13 cellular contexts compared by ENCODE assay signal in the genomic region with DNA sequence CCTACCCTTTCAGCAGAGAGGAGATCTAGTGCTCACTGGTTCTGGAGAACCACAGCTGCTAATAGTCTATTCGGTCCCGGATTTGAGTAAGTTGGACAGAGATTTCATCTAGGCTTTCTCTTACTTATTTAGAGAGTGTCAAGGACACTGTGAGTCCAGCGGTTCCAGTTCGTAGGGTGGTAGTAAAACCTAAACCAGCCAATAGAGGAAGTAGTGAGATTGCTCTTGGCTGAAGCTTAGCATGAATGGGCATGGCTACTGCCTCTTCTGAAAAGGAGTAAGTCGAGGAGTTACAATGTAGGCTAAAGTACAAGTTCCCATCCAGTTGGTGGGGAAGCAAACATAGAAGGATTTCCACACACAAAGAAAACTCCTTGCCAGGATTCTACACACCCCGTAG.
"Had no signal": no experiment of that assay in that cellular context is flagged by ENCODE, and none has a peak within 500 bp of the region (broad histone marks: within the 10 kb centered on the region; RNA-seq: fewer than 3 reads in every experiment).

No MANE protein-coding gene starts in this region.

- ATAC-seq: activated naive CD8-positive, alpha-beta T cell treated with anti-CD3 and anti-CD28 coated beads, Interleukin-2, amount 50 U/mL, for 24 hours; activated T-helper 17 cell treated with anti-CD3 and anti-CD28 coated beads, Interleukin-2, amount 50 U/mL, for 72 hours; effector memory CD8-positive, alpha-beta T cell; stimulated activated effector memory CD8-positive, alpha-beta T cell treated with anti-CD3 and anti-CD28 coated beads, Interleukin-12 subunit alpha, Interleukin-12 subunit beta, amount 100 ng/mL, for 72 hours had no signal

- H3K4me3 Mint-ChIP-seq: activated naive CD4-positive, alpha-beta T cell treated with anti-CD3 and anti-CD28 coated beads for 36 hours; activated naive CD8-positive, alpha-beta T cell treated with anti-CD3 and anti-CD28 coated beads, Interleukin-2, amount 50 U/mL, for 24 hours; activated T-helper 17 cell treated with anti-CD3 and anti-CD28 coated beads, Interleukin-2, amount 50 U/mL, for 72 hours; dendritic cell treated with granulocyte-macrophage colony-stimulating factor and Interleukin-4, amounts not matched to agents 40 ng/mL and 50 ng/mL, for 4 days; effector memory CD8-positive, alpha-beta T cell; nephron; stimulated activated effector memory CD8-positive, alpha-beta T cell treated with anti-CD3 and anti-CD28 coated beads, Interleukin-12 subunit alpha, Interleukin-12 subunit beta, amount 100 ng/mL, for 72 hours had no signal

- DNase-seq: activated CD4-positive, alpha-beta T cell treated with anti-CD3 and anti-CD28 coated beads, Interleukin-2, amount 50 U/mL, for 48 hours; activated naive CD4-positive, alpha-beta T cell treated with anti-CD3 and anti-CD28 coated beads for 36 hours; activated naive CD8-positive, alpha-beta T cell treated with anti-CD3 and anti-CD28 coated beads, Interleukin-2, amount 50 U/mL, for 24 hours; aorta; effector memory CD8-positive, alpha-beta T cell; head of caudate nucleus; nucleus accumbens; thyroid gland had no signal

- H3K27ac Mint-ChIP-seq: activated naive CD4-positive, alpha-beta T cell treated with anti-CD3 and anti-CD28 coated beads for 36 hours; activated naive CD8-positive, alpha-beta T cell treated with anti-CD3 and anti-CD28 coated beads, Interleukin-2, amount 50 U/mL, for 24 hours; activated T-helper 17 cell treated with anti-CD3 and anti-CD28 coated beads, Interleukin-2, amount 50 U/mL, for 72 hours; dendritic cell treated with granulocyte-macrophage colony-stimulating factor and Interleukin-4, amounts not matched to agents 40 ng/mL and 50 ng/mL, for 4 days; effector memory CD8-positive, alpha-beta T cell; nephron; stimulated activated effector memory CD8-positive, alpha-beta T cell treated with anti-CD3 and anti-CD28 coated beads, Interleukin-12 subunit alpha, Interleukin-12 subunit beta, amount 100 ng/mL, for 72 hours had no signal

- H3K4me1 Mint-ChIP-seq: activated naive CD8-positive, alpha-beta T cell treated with anti-CD3 and anti-CD28 coated beads, Interleukin-2, amount 50 U/mL, for 24 hours; activated T-helper 17 cell treated with anti-CD3 and anti-CD28 coated beads, Interleukin-2, amount 50 U/mL, for 72 hours; nephron; stimulated activated effector memory CD8-positive, alpha-beta T cell treated with anti-CD3 and anti-CD28 coated beads, Interleukin-12 subunit alpha, Interleukin-12 subunit beta, amount 100 ng/mL, for 72 hours had no signal

- FAIRE-seq: frontal cortex had no signal

- H3K27me3 Mint-ChIP-seq: dendritic cell treated with granulocyte-macrophage colony-stimulating factor and Interleukin-4, amounts not matched to agents 40 ng/mL and 50 ng/mL, for 4 days; effector memory CD8-positive, alpha-beta T cell had no signal

- H3K36me3 Mint-ChIP-seq: stimulated activated effector memory CD8-positive, alpha-beta T cell treated with anti-CD3 and anti-CD28 coated beads, Interleukin-12 subunit alpha, Interleukin-12 subunit beta, amount 100 ng/mL, for 72 hours had no signal
